In genomic region chr9:99433555-99433954, GRCh38 we compare ENCODE assay signal across 8 cellular contexts.
DNase-seq lines count a peak whose midpoint lies in the region; ATAC-seq and TF ChIP-seq lines count a peak whose summit lies in the region.

No MANE protein-coding gene starts in this region.

- H3K9me3 Mint-ChIP-seq in activated naive CD8-positive, alpha-beta T cell (ENCODE audit: low read depth) = no peaks in the 10 kb centered on the region

- peak; percentile 32 for DNase-seq in activated naive CD4-positive, alpha-beta T cell treated with Interleukin-2 at 50 U/mL for 16 hours
- DNase-seq in activated naive CD4-positive, alpha-beta T cell treated with anti-CD3 and anti-CD28 coated beads, Interleukin-2, amount 50 U/mL, for 16 hours = no peak
- peak; percentile 8 to 32 for DNase-seq in left colon
- DNase-seq in stimulated activated CD8-positive, alpha-beta memory T cell treated with anti-CD3 and anti-CD28 coated beads, Interleukin-7, amount 100 ng/mL, for 4 hours (ENCODE audit: low read depth in 2 of 2) = peak; percentile 27 to 55
- DNase-seq in COR-L47 (lab: John Stamatoyannopoulos, UW) = no peak

- no peaks in the 10 kb centered on the region for H3K27me3 Mint-ChIP-seq in activated naive CD8-positive, alpha-beta T cell

- peaks cover 2% of the 10 kb centered on the region for H3K36me3 Mint-ChIP-seq in activated naive CD8-positive, alpha-beta T cell

- H3K4me1 Mint-ChIP-seq in activated naive CD8-positive, alpha-beta T cell (ENCODE audit: low read depth) = peaks cover 13% of the 10 kb centered on the region

- no peak overlapping the region for H3K4me3 Mint-ChIP-seq in activated naive CD8-positive, alpha-beta T cell

- H3K27ac Mint-ChIP-seq in activated naive CD8-positive, alpha-beta T cell = peak overlapping the region; percentile 85

- intact Hi-C loops in left colon (cut with DNase I, micrococcal nuclease) = no loop called here

- ATAC-seq in HG02973 (IDR thresholded peaks at IDR 0.05; ENCODE audit: unreplicated experiment) (peak; percentile 98), left colon (no peak)

TF ChIP-seq in PFSK-1, 5 proteins besides CTCF, POLR2A, EP300 and RAD21:
- TF ChIP-seq, protein P1, sequence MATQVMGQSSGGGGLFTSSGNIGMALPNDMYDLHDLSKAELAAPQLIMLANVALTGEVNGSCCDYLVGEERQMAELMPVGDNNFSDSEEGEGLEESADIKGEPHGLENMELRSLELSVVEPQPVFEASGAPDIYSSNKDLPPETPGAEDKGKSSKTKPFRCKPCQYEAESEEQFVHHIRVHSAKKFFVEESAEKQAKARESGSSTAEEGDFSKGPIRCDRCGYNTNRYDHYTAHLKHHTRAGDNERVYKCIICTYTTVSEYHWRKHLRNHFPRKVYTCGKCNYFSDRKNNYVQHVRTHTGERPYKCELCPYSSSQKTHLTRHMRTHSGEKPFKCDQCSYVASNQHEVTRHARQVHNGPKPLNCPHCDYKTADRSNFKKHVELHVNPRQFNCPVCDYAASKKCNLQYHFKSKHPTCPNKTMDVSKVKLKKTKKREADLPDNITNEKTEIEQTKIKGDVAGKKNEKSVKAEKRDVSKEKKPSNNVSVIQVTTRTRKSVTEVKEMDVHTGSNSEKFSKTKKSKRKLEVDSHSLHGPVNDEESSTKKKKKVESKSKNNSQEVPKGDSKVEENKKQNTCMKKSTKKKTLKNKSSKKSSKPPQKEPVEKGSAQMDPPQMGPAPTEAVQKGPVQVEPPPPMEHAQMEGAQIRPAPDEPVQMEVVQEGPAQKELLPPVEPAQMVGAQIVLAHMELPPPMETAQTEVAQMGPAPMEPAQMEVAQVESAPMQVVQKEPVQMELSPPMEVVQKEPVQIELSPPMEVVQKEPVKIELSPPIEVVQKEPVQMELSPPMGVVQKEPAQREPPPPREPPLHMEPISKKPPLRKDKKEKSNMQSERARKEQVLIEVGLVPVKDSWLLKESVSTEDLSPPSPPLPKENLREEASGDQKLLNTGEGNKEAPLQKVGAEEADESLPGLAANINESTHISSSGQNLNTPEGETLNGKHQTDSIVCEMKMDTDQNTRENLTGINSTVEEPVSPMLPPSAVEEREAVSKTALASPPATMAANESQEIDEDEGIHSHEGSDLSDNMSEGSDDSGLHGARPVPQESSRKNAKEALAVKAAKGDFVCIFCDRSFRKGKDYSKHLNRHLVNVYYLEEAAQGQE (IDR thresholded peaks at IDR 0.05; ENCODE audit: insufficient read depth in 1 of 2, low read depth in 2 of 2, low read length in 2 of 2) = peak in 1 of 2 experiments; percentile 68; a peak in 1 of 4 replicates
- TF ChIP-seq SIN3A (IDR thresholded peaks at IDR 0.05; ENCODE audit: borderline replicate concordance, insufficient read depth, low read length) (peak; percentile 62; the same call in 1 of the 2 replicates), TAF1 (IDR thresholded peaks at IDR 0.05; ENCODE audit: borderline replicate concordance, insufficient read depth, low read length) (no peak), POLR2AphosphoS5 (IDR thresholded peaks at IDR 0.05; ENCODE audit: low read depth, low read length) (peak; percentile 53; the same call in 1 of the 2 replicates), FOXP2 (optimal IDR thresholded peaks at IDR 0.05; ENCODE audit: borderline replicate concordance, extremely low read depth, extremely low read length, insufficient read depth) (peak; percentile 82)

Comparison
In these comparisons a context has a peak if more than half of its experiments do, and no peak if none do; other contexts are left out.
1. DNase-seq: peak in activated naive CD4-positive, alpha-beta T cell treated with Interleukin-2 at 50 U/mL for 16 hours (single experiment), left colon (2 of 2) and stimulated activated CD8-positive, alpha-beta memory T cell treated with anti-CD3 and anti-CD28 coated beads, Interleukin-7, amount 100 ng/mL, for 4 hours (2 of 2); none in activated naive CD4-positive, alpha-beta T cell treated with anti-CD3 and anti-CD28 coated beads, Interleukin-2, amount 50 U/mL, for 16 hours (single experiment) and COR-L47 (single experiment).